Comparison of ENCODE assay signal across 8 cellular contexts in genomic region chr1:55375617-55376258, GRCh38.
A peak's percentile ranks its signal among the peaks of the same experiment; 100 is the strongest.
DNase-seq lines count a peak whose midpoint lies in the region; ATAC-seq, FAIRE-seq and TF ChIP-seq lines count a peak whose summit lies in the region.

No MANE protein-coding gene starts in this region.

- POLR2A ChIA-PET in activated CD4-positive, alpha-beta T cell treated with anti-CD3 and anti-CD28 coated beads, Interleukin-2, amount 10 ng/mL, durations not matched to agents 7 days and 5 days (lab: Charles Lee): no interaction called here

- no peaks in the 10 kb centered on the region for H3K36me3 ChIP-seq in CD4-positive, CD25-positive, alpha-beta regulatory T cell (ENCODE audit: control insufficient read depth, insufficient read depth, low read length)
- H3K36me3 ChIP-seq in pancreas: no peaks in the 10 kb centered on the region

- H3K4me3 Mint-ChIP-seq in CD4-positive, CD25-positive, alpha-beta regulatory T cell: no peak overlapping the region
- H3K4me3 Mint-ChIP-seq in activated CD4-positive, alpha-beta T cell treated with anti-CD3 and anti-CD28 coated beads, Interleukin-2, amount 10 ng/mL, durations not matched to agents 7 days and 5 days: no peak overlapping the region
- no peak overlapping the region for H3K4me3 Mint-ChIP-seq in T-helper 2 cell treated with Interferon-gamma antibody and Interleukin-4, amounts not matched to agents 5 μg/mL and 100 μg/mL, for 36 hours

- intact Hi-C loops in pancreas (cut with DNase I): loop anchor here in 1 of 3 donors (5.0 kb wide), 1 partner anchor 1212 kb away; no protein-coding TSS in a partner anchor

- H3K27me3 Mint-ChIP-seq in CD4-positive, CD25-positive, alpha-beta regulatory T cell: peaks cover 6% of the 10 kb centered on the region
- no peaks in the 10 kb centered on the region for H3K27me3 Mint-ChIP-seq in activated CD4-positive, alpha-beta T cell treated with anti-CD3 and anti-CD28 coated beads, Interleukin-2, amount 10 ng/mL, durations not matched to agents 7 days and 5 days
- no peaks in the 10 kb centered on the region for H3K27me3 Mint-ChIP-seq in T-helper 2 cell treated with Interferon-gamma antibody and Interleukin-4, amounts not matched to agents 5 μg/mL and 100 μg/mL, for 36 hours (ENCODE audit: low read depth)

- H3K4me1 ChIP-seq in CD4-positive, CD25-positive, alpha-beta regulatory T cell (ENCODE audit: control insufficient read depth, insufficient read depth, low read length, poor library complexity, severe bottlenecking): no peaks in the 10 kb centered on the region
- H3K4me1 ChIP-seq in foreskin keratinocyte: no peaks in the 10 kb centered on the region
- H3K4me1 ChIP-seq in pancreas: no peaks in the 10 kb centered on the region

- no peaks in the 10 kb centered on the region for H3K27me3 ChIP-seq in CD4-positive, CD25-positive, alpha-beta regulatory T cell (ENCODE audit: control insufficient read depth, insufficient read depth, low read length)
- H3K27me3 ChIP-seq in foreskin keratinocyte: no peaks in the 10 kb centered on the region
- H3K27me3 ChIP-seq in pancreas: no peaks in the 10 kb centered on the region

- peak in 2 of 3 donors; percentile 11 to 39 for DNase-seq in CD4-positive, CD25-positive, alpha-beta regulatory T cell
- peak; percentile 30 for DNase-seq in GM19239 (ENCODE audit: insufficient read length, low spot score)
- peak; percentile 44 for DNase-seq in NCI-H2107 treated with DMSO at 0.1 percent for 48 hours (lab: John Stamatoyannopoulos, UW; ENCODE audit: unreplicated experiment)
- peak; percentile 54 for DNase-seq in activated CD4-positive, alpha-beta T cell treated with anti-CD3 and anti-CD28 coated beads, Interleukin-2, amount 10 ng/mL, durations not matched to agents 7 days and 5 days
- DNase-seq in foreskin keratinocyte: no peak
- DNase-seq in pancreas: peak in 3 of 6 donors; percentile 15 to 47 (median 37)
- DNase-seq in T-helper 2 cell treated with Interferon-gamma antibody and Interleukin-4, amounts not matched to agents 5 μg/mL and 100 μg/mL, for 36 hours (ENCODE audit: low spot score): no peak

- H3K9me3 Mint-ChIP-seq in CD4-positive, CD25-positive, alpha-beta regulatory T cell: peaks cover 0 to 4% (median 0%) of the 10 kb centered on the region in 7 donors
- no peaks in the 10 kb centered on the region for H3K9me3 Mint-ChIP-seq in activated CD4-positive, alpha-beta T cell treated with anti-CD3 and anti-CD28 coated beads, Interleukin-2, amount 10 ng/mL, durations not matched to agents 7 days and 5 days
- H3K9me3 Mint-ChIP-seq in T-helper 2 cell treated with Interferon-gamma antibody and Interleukin-4, amounts not matched to agents 5 μg/mL and 100 μg/mL, for 36 hours: no peaks in the 10 kb centered on the region

- CTCF ChIA-PET in activated CD4-positive, alpha-beta T cell treated with anti-CD3 and anti-CD28 coated beads, Interleukin-2, amount 10 ng/mL, durations not matched to agents 7 days and 5 days (lab: Charles Lee): interaction anchor here (0.7 to 1.2 kb wide), 2 partner anchors 10 to 13 kb away, joined by 3 to 4 read pairs; no protein-coding TSS in a partner anchor

- peaks cover 0 to 9% (median 0%) of the 10 kb centered on the region in 4 donors for H3K4me1 Mint-ChIP-seq in CD4-positive, CD25-positive, alpha-beta regulatory T cell
- H3K4me1 Mint-ChIP-seq in activated CD4-positive, alpha-beta T cell treated with anti-CD3 and anti-CD28 coated beads, Interleukin-2, amount 10 ng/mL, durations not matched to agents 7 days and 5 days: peaks cover 7% of the 10 kb centered on the region
- H3K4me1 Mint-ChIP-seq in T-helper 2 cell treated with Interferon-gamma antibody and Interleukin-4, amounts not matched to agents 5 μg/mL and 100 μg/mL, for 36 hours (ENCODE audit: low read depth): peaks cover 7% of the 10 kb centered on the region

- no peak overlapping the region for H3K27ac Mint-ChIP-seq in CD4-positive, CD25-positive, alpha-beta regulatory T cell
- no peak overlapping the region for H3K27ac Mint-ChIP-seq in activated CD4-positive, alpha-beta T cell treated with anti-CD3 and anti-CD28 coated beads, Interleukin-2, amount 10 ng/mL, durations not matched to agents 7 days and 5 days
- no peak overlapping the region for H3K27ac Mint-ChIP-seq in T-helper 2 cell treated with Interferon-gamma antibody and Interleukin-4, amounts not matched to agents 5 μg/mL and 100 μg/mL, for 36 hours

- H3K9me3 ChIP-seq in CD4-positive, CD25-positive, alpha-beta regulatory T cell (ENCODE audit: control insufficient read depth in 2 of 2, low read length in 2 of 2): no peaks in the 10 kb centered on the region
- H3K9me3 ChIP-seq in pancreas: no peaks in the 10 kb centered on the region

- 7 to 13% methylated on average over 4 of the region's 4 CpGs for WGBS in pancreas, 2 donors

- H3K27ac ChIP-seq in CD4-positive, CD25-positive, alpha-beta regulatory T cell (ENCODE audit: insufficient read depth, low read length, poor library complexity, severe bottlenecking): no peak overlapping the region
- H3K27ac ChIP-seq in foreskin keratinocyte (no peak overlapping the region), pancreas (no peak overlapping the region)

- no peak overlapping the region for H3K4me3 ChIP-seq in CD4-positive, CD25-positive, alpha-beta regulatory T cell (ENCODE audit: low read depth, low read length)
- no peak overlapping the region for H3K4me3 ChIP-seq in pancreas

- FAIRE-seq in GM19239 (lab: Jason Lieb, UNC) (peak; percentile 56), pancreas (lab: Jason Lieb, UNC) (no peak)

- H3K36me3 Mint-ChIP-seq in CD4-positive, CD25-positive, alpha-beta regulatory T cell: no peaks in the 10 kb centered on the region
- no peaks in the 10 kb centered on the region for H3K36me3 Mint-ChIP-seq in activated CD4-positive, alpha-beta T cell treated with anti-CD3 and anti-CD28 coated beads, Interleukin-2, amount 10 ng/mL, durations not matched to agents 7 days and 5 days (ENCODE audit: low read depth)
- no peaks in the 10 kb centered on the region for H3K36me3 Mint-ChIP-seq in T-helper 2 cell treated with Interferon-gamma antibody and Interleukin-4, amounts not matched to agents 5 μg/mL and 100 μg/mL, for 36 hours (ENCODE audit: low read depth)

- TF ChIP-seq CTCF in foreskin keratinocyte (conservative IDR thresholded peaks at IDR 0.05): peak; percentile 81
- TF ChIP-seq CTCF in pancreas (IDR thresholded peaks at IDR 0.05): peak; percentile 85 to 91 (median 90)

- no peak for ATAC-seq in CD4-positive, CD25-positive, alpha-beta regulatory T cell (ENCODE audit: low read depth in 2 of 2)
- ATAC-seq in foreskin keratinocyte (peak; percentile 63), pancreas (peak in 3 of 4 donors; percentile 61 to 80 (median 79)), HG03442 (IDR thresholded peaks at IDR 0.05; ENCODE audit: unreplicated experiment) (no peak)

Comparison
In these comparisons a context has a peak if more than half of its experiments do, and no peak if none do; other contexts are left out.
1. ATAC-seq: peak in foreskin keratinocyte (single experiment) and pancreas (3 of 4); none in CD4-positive, CD25-positive, alpha-beta regulatory T cell (0 of 2) and HG03442 (single experiment).
2. DNase-seq: peak in CD4-positive, CD25-positive, alpha-beta regulatory T cell (2 of 3), GM19239 (single experiment), NCI-H2107 treated with DMSO at 0.1 percent for 48 hours (single experiment) and activated CD4-positive, alpha-beta T cell treated with anti-CD3 and anti-CD28 coated beads, Interleukin-2, amount 10 ng/mL, durations not matched to agents 7 days and 5 days (single experiment); none in foreskin keratinocyte (0 of 2) and T-helper 2 cell treated with Interferon-gamma antibody and Interleukin-4, amounts not matched to agents 5 μg/mL and 100 μg/mL, for 36 hours (single experiment).